14 cellular contexts compared by ENCODE assay signal in genomic region chr5:149853701-149854100, GRCh38.
DNase-seq lines count a peak whose midpoint lies in the region; ATAC-seq and TF ChIP-seq lines count a peak whose summit lies in the region.
"Had no signal": no experiment of that assay in that cellular context is flagged by ENCODE, and none has a peak within 500 bp of the region (broad histone marks: within the 10 kb centered on the region; RNA-seq: fewer than 3 reads in every experiment).

No MANE protein-coding gene starts in this region.

- peaks cover 13% of the 10 kb centered on the region for H3K36me3 Mint-ChIP-seq in MCF 10A (ENCODE audit: insufficient read depth, unreplicated experiment)

- intact Hi-C loops in MCF 10A (cut with micrococcal nuclease) (loop anchor here (1.0 kb wide), 2 partner anchors 14 to 106 kb away; no protein-coding TSS in a partner anchor), breast epithelium (cut with DNase I; ENCODE audit: low total_unique reads) (no loop called here), left colon (cut with DNase I, micrococcal nuclease) (no loop called here)

- H3K9me3 Mint-ChIP-seq in MCF 10A (ENCODE audit: unreplicated experiment): no peaks in the 10 kb centered on the region
- H3K9me3 Mint-ChIP-seq: CD4-positive, alpha-beta T cell had no signal

- no peak for TF ChIP-seq CTCF in MCF 10A (IDR thresholded peaks at IDR 0.05; ENCODE audit: unreplicated experiment)
- no peak for TF ChIP-seq CTCF in breast epithelium (IDR thresholded peaks at IDR 0.05)
- peak; percentile 0 for TF ChIP-seq CTCF in astrocyte of the spinal cord (IDR thresholded peaks at IDR 0.05; ENCODE audit: low read depth, low read length)

- DNase-seq in MCF 10A (ENCODE audit: unreplicated experiment) (no peak), breast epithelium (ENCODE audit: low spot score in 2 of 2) (no peak), astrocyte of the spinal cord (ENCODE audit: low read depth, low spot score) (no peak), left colon (no peak), HUDEP-2 (lab: John Stamatoyannopoulos, UW; ENCODE audit: unreplicated experiment in 76 of 76) (no peak)
- DNase-seq in stimulated activated naive CD4-positive, alpha-beta T cell treated with Interleukin-2 at 50 U/mL for 16 hours (lab: John Stamatoyannopoulos, UW): no peak
- DNase-seq: DMS 273 treated with DMSO at 0.1 percent for 48 hours had no signal

- no TSS peak for BruUV-seq in MCF 10A (replicated peaks; lab: Mats Ljungman, UMichigan)

- H3K36me3 ChIP-seq in breast epithelium: no peaks in the 10 kb centered on the region
- H3K36me3 ChIP-seq in muscle layer of colon (ENCODE audit: insufficient read depth, low read length): peaks cover 30% of the 10 kb centered on the region

- no peaks in the 10 kb centered on the region for H3K27me3 ChIP-seq in breast epithelium
- no peaks in the 10 kb centered on the region for H3K27me3 ChIP-seq in muscle layer of colon (ENCODE audit: control insufficient read depth in 1 of 2, insufficient read depth in 2 of 2, low read length in 2 of 2)

- H3K4me3 Mint-ChIP-seq in MCF 10A (ENCODE audit: unreplicated experiment): no peak overlapping the region
- H3K4me3 Mint-ChIP-seq: B cell; CD4-positive, alpha-beta T cell had no signal

- CTCF ChIA-PET in MCF 10A (lab: Yijun Ruan, JAX): interaction anchor here (0.6 to 42.7 kb wide), 37 partner anchors 6 to 1656 kb away, joined by 3 to 1621 read pairs (median 6); partner anchors contain the start of genes PDE6A and SLC26A2

- H3K4me3 ChIP-seq in breast epithelium: no peak overlapping the region
- H3K4me3 ChIP-seq in astrocyte of the spinal cord (ENCODE audit: low read depth, low read length): no peak overlapping the region
- no peak overlapping the region for H3K4me3 ChIP-seq in muscle layer of colon (ENCODE audit: low read depth in 1 of 2, low read length in 2 of 2)
- H3K4me3 ChIP-seq: GM23248 had no signal

- H3K27ac ChIP-seq in breast epithelium (no peak overlapping the region), muscle layer of colon (ENCODE audit: low read depth, low read length) (peak overlapping the region; percentile 49)
- H3K27ac ChIP-seq: 22Rv1, GM23248, HL-60 had no signal

- H3K4me1 Mint-ChIP-seq in MCF 10A (ENCODE audit: insufficient read depth, unreplicated experiment): peaks cover 25% of the 10 kb centered on the region
- H3K4me1 Mint-ChIP-seq: B cell had no signal

- H3K27ac Mint-ChIP-seq in MCF 10A (ENCODE audit: low read depth, unreplicated experiment): peak overlapping the region; percentile 16
- H3K27ac Mint-ChIP-seq: B cell; CD4-positive, alpha-beta T cell had no signal

- in situ Hi-C loops in astrocyte of the spinal cord (cut with HindIII; ENCODE audit: low sequenced_read_pairs): no loop called here

- H3K9me3 ChIP-seq in breast epithelium: no peaks in the 10 kb centered on the region
- no peaks in the 10 kb centered on the region for H3K9me3 ChIP-seq in muscle layer of colon (ENCODE audit: low read length)

- no peak for TF ChIP-seq POLR2A in breast epithelium (IDR thresholded peaks at IDR 0.05)

- ATAC-seq in left colon (no peak), GM21717 (IDR thresholded peaks at IDR 0.05; ENCODE audit: unreplicated experiment) (no peak)

- no peaks in the 10 kb centered on the region for H3K27me3 Mint-ChIP-seq in MCF 10A (ENCODE audit: insufficient read depth, unreplicated experiment)
- H3K27me3 Mint-ChIP-seq: B cell; CD4-positive, alpha-beta T cell had no signal

- no peak overlapping the region for H3K9ac ChIP-seq in muscle layer of colon (ENCODE audit: low read length)
- H3K9ac ChIP-seq: GM23248 had no signal

- POLR2A ChIA-PET in MCF 10A (lab: Yijun Ruan, JAX): interaction anchor here (0.7 to 13.1 kb wide), 11 partner anchors 8 to 700 kb away, joined by 3 to 186 read pairs (median 4); partner anchors contain the start of genes HMGXB3, SLC26A2 and TIGD6

- H3K4me1 ChIP-seq in breast epithelium (peaks cover 0 to 11% of the 10 kb centered on the region in 2 donors), muscle layer of colon (ENCODE audit: insufficient read depth, low read length) (no peaks in the 10 kb centered on the region)
